8 cellular contexts compared by ENCODE assay signal in the genomic region with DNA sequence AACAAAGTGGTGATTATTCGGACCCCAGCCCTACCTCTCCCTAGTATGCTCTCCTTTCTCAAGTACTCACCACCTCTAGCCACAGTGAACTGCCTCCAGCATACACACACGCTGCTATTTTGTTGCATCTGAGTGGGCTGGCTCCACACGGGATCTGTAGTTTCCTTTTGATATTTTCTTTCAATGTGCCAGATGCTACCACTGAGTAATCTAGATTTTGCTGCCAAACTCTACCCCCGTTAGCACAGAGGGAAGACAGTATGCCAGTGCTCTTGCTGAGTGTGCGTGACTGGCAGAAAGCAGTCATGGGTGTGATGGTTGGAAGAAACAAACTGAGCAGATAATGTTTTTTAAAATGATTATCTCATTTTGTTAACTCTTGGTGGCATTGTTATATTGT. TPM values are rescaled to one million over a fixed set of nuclear protein-coding genes. Genes with fewer than 3 reads are reported as not detected.
DNase-seq lines count a peak whose midpoint lies in the region; ATAC-seq and TF ChIP-seq lines count a peak whose summit lies in the region.

No MANE protein-coding gene starts in this region.

- peak in 1 of 3 donors; percentile 75 for DNase-seq in CD4-positive, CD25-positive, alpha-beta regulatory T cell
- peak; percentile 33 for DNase-seq in NCI-H226
- DNase-seq in amniotic epithelial cell (ENCODE audit: low read depth): peak; percentile 73
- no peak for DNase-seq in left ventricle myocardium inferior
- peak; percentile 74 for DNase-seq in stimulated activated CD4-positive, alpha-beta T cell treated with anti-CD3 and anti-CD28 coated beads, Interleukin-1b, Interleukin-23, amount 100 ng/mL, for 48 hours
- no peak for DNase-seq in COLO829 (ENCODE audit: low spot score)

- H3K27ac Mint-ChIP-seq in CD4-positive, CD25-positive, alpha-beta regulatory T cell: peak overlapping the region; percentile 90 to 100 (median 96)

- peaks cover 48 to 92% (median 76%) of the 10 kb centered on the region in 4 donors for H3K4me1 Mint-ChIP-seq in CD4-positive, CD25-positive, alpha-beta regulatory T cell

- H3K27me3 ChIP-seq in CD4-positive, CD25-positive, alpha-beta regulatory T cell (ENCODE audit: control insufficient read depth, insufficient read depth, low read length): no peaks in the 10 kb centered on the region
- H3K27me3 ChIP-seq in left ventricle myocardium inferior (ENCODE audit: low read depth): no peaks in the 10 kb centered on the region

- intact Hi-C loops in left ventricle myocardium inferior (cut with micrococcal nuclease): no loop called here

- H3K4me3 ChIP-seq in CD4-positive, CD25-positive, alpha-beta regulatory T cell (ENCODE audit: low read depth, low read length): peak overlapping the region; percentile 100
- peak overlapping the region; percentile 88 for H3K4me3 ChIP-seq in left ventricle myocardium inferior

- peak overlapping the region; percentile 93 for H3K27ac ChIP-seq in CD4-positive, CD25-positive, alpha-beta regulatory T cell (ENCODE audit: insufficient read depth, low read length, poor library complexity, severe bottlenecking)
- H3K27ac ChIP-seq in left ventricle myocardium inferior (replicated peaks): peak overlapping the region; percentile 100

- H3K36me3 ChIP-seq in CD4-positive, CD25-positive, alpha-beta regulatory T cell (ENCODE audit: control insufficient read depth, insufficient read depth, low read length): peaks cover 5% of the 10 kb centered on the region
- peaks cover 22% of the 10 kb centered on the region for H3K36me3 ChIP-seq in left ventricle myocardium inferior

- no peaks in the 10 kb centered on the region for H3K9me3 ChIP-seq in CD4-positive, CD25-positive, alpha-beta regulatory T cell (ENCODE audit: control insufficient read depth in 2 of 2, low read length in 2 of 2)
- no peaks in the 10 kb centered on the region for H3K9me3 ChIP-seq in left ventricle myocardium inferior (replicated peaks)

- ATAC-seq in CD4-positive, CD25-positive, alpha-beta regulatory T cell (ENCODE audit: low read depth in 2 of 2): peak; percentile 27 to 31
- ATAC-seq in GM21515 (IDR thresholded peaks at IDR 0.05; ENCODE audit: unreplicated experiment) (no peak), HG03097 (IDR thresholded peaks at IDR 0.05; ENCODE audit: low FRiP score, unreplicated experiment) (no peak)

- peak overlapping the region; percentile 93 to 96 (median 94) for H3K4me3 Mint-ChIP-seq in CD4-positive, CD25-positive, alpha-beta regulatory T cell

- H3K4me1 ChIP-seq in CD4-positive, CD25-positive, alpha-beta regulatory T cell (ENCODE audit: control insufficient read depth, insufficient read depth, low read length, poor library complexity, severe bottlenecking): peaks cover 98% of the 10 kb centered on the region
- peaks cover 100% of the 10 kb centered on the region for H3K4me1 ChIP-seq in left ventricle myocardium inferior

- TF ChIP-seq CTCF in left ventricle myocardium inferior (IDR thresholded peaks at IDR 0.05; ENCODE audit: borderline replicate concordance): no peak

- peaks cover 15% of the 10 kb centered on the region for H3K36me3 Mint-ChIP-seq in CD4-positive, CD25-positive, alpha-beta regulatory T cell

- H3K27me3 Mint-ChIP-seq in CD4-positive, CD25-positive, alpha-beta regulatory T cell: no peaks in the 10 kb centered on the region

- no peaks in the 10 kb centered on the region for H3K9me3 Mint-ChIP-seq in CD4-positive, CD25-positive, alpha-beta regulatory T cell

RNA-seq across cellular contexts. Expression of a gene that starts 11.6 kb away (rescaled TPM):
- total RNA-seq in CD4-positive, CD25-positive, alpha-beta regulatory T cell: 306 TPM
- polyA plus RNA-seq in CD4-positive, CD25-positive, alpha-beta regulatory T cell: 100 to 1,000 TPM; 118 to 159 (median 132) TPM
- total RNA-seq in left ventricle myocardium inferior: 238 TPM

RNA-seq across cellular contexts. Expression of a gene that starts 55.4 kb away (rescaled TPM):
- 15.1 TPM for total RNA-seq in CD4-positive, CD25-positive, alpha-beta regulatory T cell
- 1 to 10 TPM; 4.4 to 7.1 (median 5.6) TPM for polyA plus RNA-seq in CD4-positive, CD25-positive, alpha-beta regulatory T cell
- 5.4 TPM for total RNA-seq in left ventricle myocardium inferior

RNA-seq across cellular contexts. Expression of a gene that starts 55.8 kb away (rescaled TPM):
- total RNA-seq in CD4-positive, CD25-positive, alpha-beta regulatory T cell: 26.2 TPM
- polyA plus RNA-seq in CD4-positive, CD25-positive, alpha-beta regulatory T cell: 100 to 1,000 TPM; 288 to 370 (median 322) TPM
- total RNA-seq in left ventricle myocardium inferior: 466 TPM

RNA-seq across cellular contexts. Expression of a gene that starts 56.1 kb away (rescaled TPM):
- total RNA-seq in CD4-positive, CD25-positive, alpha-beta regulatory T cell: 42.8 TPM
- 10 to 100 TPM; 17.2 to 26.2 (median 21.6) TPM for polyA plus RNA-seq in CD4-positive, CD25-positive, alpha-beta regulatory T cell
- 11.5 TPM for total RNA-seq in left ventricle myocardium inferior

Comparison
In these comparisons a context has a peak if more than half of its experiments do, and no peak if none do; other contexts are left out.
1. ATAC-seq: peak in CD4-positive, CD25-positive, alpha-beta regulatory T cell (2 of 2); none in GM21515 (single experiment) and HG03097 (single experiment).
2. DNase-seq: peak in NCI-H226 (single experiment), amniotic epithelial cell (single experiment) and stimulated activated CD4-positive, alpha-beta T cell treated with anti-CD3 and anti-CD28 coated beads, Interleukin-1b, Interleukin-23, amount 100 ng/mL, for 48 hours (single experiment); none in left ventricle myocardium inferior (single experiment) and COLO829 (single experiment).
3. RNA of a gene that starts 55.8 kb away (total RNA-seq): 466 TPM in left ventricle myocardium inferior (single experiment); 26.2 TPM in CD4-positive, CD25-positive, alpha-beta regulatory T cell (single experiment); every median in the first group is over 10 times any median in the second.